Comparison of ENCODE assay signal across 8 cellular contexts in the genomic region with DNA sequence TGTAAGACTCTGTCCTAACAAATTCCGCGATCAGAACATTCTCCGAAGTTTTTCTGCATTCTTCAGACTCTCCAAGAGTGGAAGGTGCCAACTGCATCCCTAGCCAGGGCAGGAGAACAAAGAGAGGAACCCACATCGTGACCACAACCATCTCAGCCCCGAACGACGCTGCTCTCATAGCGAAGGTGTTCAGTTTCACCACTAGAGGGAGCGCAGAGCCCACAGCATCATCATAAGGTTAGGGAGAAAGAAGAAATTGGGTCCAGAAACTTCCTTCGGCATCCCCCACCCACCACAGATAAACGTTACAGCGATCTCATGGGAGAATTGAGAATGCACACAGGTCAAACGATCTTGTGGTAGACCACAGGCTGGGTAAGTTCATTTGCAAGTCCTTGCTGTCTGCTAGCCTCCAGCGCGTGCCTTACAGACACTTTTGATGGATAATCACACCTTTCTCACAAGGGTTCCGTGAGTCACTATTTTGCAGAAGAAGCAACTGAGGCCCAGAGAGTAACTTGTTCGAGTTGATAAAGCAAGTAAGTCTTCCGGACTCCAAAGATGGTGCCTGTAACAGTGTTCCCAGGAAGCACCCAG. TPM values are rescaled to one million over a fixed set of nuclear protein-coding genes. Genes with fewer than 3 reads are reported as not detected.
DNase-seq lines count a peak whose midpoint lies in the region; ATAC-seq and TF ChIP-seq lines count a peak whose summit lies in the region.

No MANE protein-coding gene starts in this region.

- intact Hi-C loops in right cardiac atrium (cut with DNase I) = loop anchor here in 3 of 4 donors (2.0 to 5.0 kb wide), 2 partner anchors 566 to 567 kb away; no protein-coding TSS in a partner anchor
- intact Hi-C loops in sigmoid colon (cut with DNase I) = loop anchor here (1.0 to 5.0 kb wide), 2 partner anchors 502 to 567 kb away; no protein-coding TSS in a partner anchor

- TF ChIP-seq EP300 in sigmoid colon (IDR thresholded peaks at IDR 0.05) = no peak

- H3K9me3 ChIP-seq in T-helper 17 cell (ENCODE audit: control insufficient read depth, low read length, poor library complexity, severe bottlenecking) = no peaks in the 10 kb centered on the region
- no peaks in the 10 kb centered on the region for H3K9me3 ChIP-seq in right cardiac atrium (ENCODE audit: control insufficient read depth, low read length)
- no peaks in the 10 kb centered on the region for H3K9me3 ChIP-seq in sigmoid colon

- ATAC-seq in GM21381 (IDR thresholded peaks at IDR 0.05; ENCODE audit: unreplicated experiment) = peak; percentile 66
- ATAC-seq in T-helper 17 cell = peak; percentile 85
- peak; percentile 80 to 84 for ATAC-seq in right cardiac atrium
- no peak for ATAC-seq in GM18519 (IDR thresholded peaks at IDR 0.05; ENCODE audit: low FRiP score, unreplicated experiment)

- peaks cover 11% of the 10 kb centered on the region for H3K4me1 Mint-ChIP-seq in T-helper 17 cell

- DNase-seq in BJ (ENCODE audit: low read depth) = no peak
- DNase-seq in NCI-H146 (lab: John Stamatoyannopoulos, UW) = peak; percentile 73
- DNase-seq in T-helper 17 cell = peak in 2 of 3 donors; percentile 21 to 44
- peak in 42 of 56 donors; percentile 4 to 77 (median 32) for DNase-seq in amygdala (lab: John Stamatoyannopoulos, UW)
- peak; percentile 49 to 74 (median 68) for DNase-seq in right cardiac atrium
- DNase-seq in sigmoid colon = peak; percentile 79

- POLR2A ChIA-PET in BJ (lab: Charles Lee) = no interaction called here

- no peak overlapping the region for H3K27ac Mint-ChIP-seq in T-helper 17 cell

- H3K36me3 ChIP-seq in BJ (ENCODE audit: control insufficient read depth, insufficient read depth, low read length) (no peaks in the 10 kb centered on the region), sigmoid colon (no peaks in the 10 kb centered on the region)

- CTCF ChIA-PET in BJ (lab: Yijun Ruan, JAX) = interaction anchor here (0.7 to 7.2 kb wide), 11 partner anchors 14 to 570 kb away, joined by 3 to 93 read pairs (median 5); no protein-coding TSS in a partner anchor

- no peak for TF ChIP-seq POLR2A in sigmoid colon (IDR thresholded peaks at IDR 0.05)

- peak; percentile 92 for TF ChIP-seq CTCF in BJ (IDR thresholded peaks at IDR 0.05; ENCODE audit: insufficient read depth, low read depth, low read length)
- TF ChIP-seq CTCF in sigmoid colon (IDR thresholded peaks at IDR 0.05) = peak; percentile 89 to 96 (median 92)

- H3K4me3 Mint-ChIP-seq in T-helper 17 cell = peak overlapping the region; percentile 6

- peaks cover 8% of the 10 kb centered on the region for H3K36me3 Mint-ChIP-seq in T-helper 17 cell (ENCODE audit: low read depth)

- peaks cover 50% of the 10 kb centered on the region for H3K27me3 Mint-ChIP-seq in T-helper 17 cell

- WGBS in right cardiac atrium = 21% methylated on average over 18 of the region's 18 CpGs
- WGBS in sigmoid colon, 2 donors = 22 to 23% methylated on average over 18 of the region's 18 CpGs

- H3K27me3 ChIP-seq in BJ (ENCODE audit: control insufficient read depth, insufficient read depth, low read length) (no peaks in the 10 kb centered on the region), right cardiac atrium (ENCODE audit: control insufficient read depth, insufficient read depth) (no peaks in the 10 kb centered on the region), sigmoid colon (peaks cover 0 to 3% (median 0%) of the 10 kb centered on the region in 3 donors)

- H3K27ac ChIP-seq in right cardiac atrium (ENCODE audit: low read length) = no peak overlapping the region
- H3K27ac ChIP-seq in sigmoid colon = no peak overlapping the region

- H3K4me1 ChIP-seq in right cardiac atrium (ENCODE audit: control insufficient read depth, insufficient read depth, low read length) (no peaks in the 10 kb centered on the region), sigmoid colon (no peaks in the 10 kb centered on the region)

- H3K4me3 ChIP-seq in BJ (ENCODE audit: low read depth, low read length) = no peak overlapping the region
- H3K4me3 ChIP-seq in right cardiac atrium (ENCODE audit: low read length) = no peak overlapping the region
- H3K4me3 ChIP-seq in sigmoid colon = no peak overlapping the region

RNA-seq across cellular contexts. Expression of gene ARL4C, which starts 53.7 kb away (rescaled TPM):
- 1.6 and 2.1 TPM in 2 replicates for polyA plus RNA-seq in BJ (2011; rRNA removed)
- 1.7 and 2.0 TPM in 2 replicates for polyA minus RNA-seq in BJ (2011; rRNA and poly(A)+ RNA removed)
- 100 to 1,000 TPM; 365 to 393 TPM for total RNA-seq in T-helper 17 cell
- total RNA-seq in right cardiac atrium = 1 to 10 TPM; 2.3 to 5.8 (median 4.4) TPM
- 1.2 TPM for polyA plus RNA-seq in right cardiac atrium
- total RNA-seq in sigmoid colon = 1 to 10 TPM; 7.2 to 8.9 (median 8.4) TPM
- 10 to 100 TPM in 1 of 3 donors, 1 to 10 TPM in 2; 4.8 to 15.8 (median 8.3) TPM for polyA plus RNA-seq in sigmoid colon

Comparison
In these comparisons a context has a peak if more than half of its experiments do, and no peak if none do; other contexts are left out.
1. RNA of gene ARL4C, which starts 53.7 kb away (total RNA-seq): 365 to 393 TPM in T-helper 17 cell; 7.2 to 8.9 TPM in sigmoid colon and 2.3 to 5.8 TPM in right cardiac atrium; every median in the first group is over 10 times any median in the second.